In the genomic region with DNA sequence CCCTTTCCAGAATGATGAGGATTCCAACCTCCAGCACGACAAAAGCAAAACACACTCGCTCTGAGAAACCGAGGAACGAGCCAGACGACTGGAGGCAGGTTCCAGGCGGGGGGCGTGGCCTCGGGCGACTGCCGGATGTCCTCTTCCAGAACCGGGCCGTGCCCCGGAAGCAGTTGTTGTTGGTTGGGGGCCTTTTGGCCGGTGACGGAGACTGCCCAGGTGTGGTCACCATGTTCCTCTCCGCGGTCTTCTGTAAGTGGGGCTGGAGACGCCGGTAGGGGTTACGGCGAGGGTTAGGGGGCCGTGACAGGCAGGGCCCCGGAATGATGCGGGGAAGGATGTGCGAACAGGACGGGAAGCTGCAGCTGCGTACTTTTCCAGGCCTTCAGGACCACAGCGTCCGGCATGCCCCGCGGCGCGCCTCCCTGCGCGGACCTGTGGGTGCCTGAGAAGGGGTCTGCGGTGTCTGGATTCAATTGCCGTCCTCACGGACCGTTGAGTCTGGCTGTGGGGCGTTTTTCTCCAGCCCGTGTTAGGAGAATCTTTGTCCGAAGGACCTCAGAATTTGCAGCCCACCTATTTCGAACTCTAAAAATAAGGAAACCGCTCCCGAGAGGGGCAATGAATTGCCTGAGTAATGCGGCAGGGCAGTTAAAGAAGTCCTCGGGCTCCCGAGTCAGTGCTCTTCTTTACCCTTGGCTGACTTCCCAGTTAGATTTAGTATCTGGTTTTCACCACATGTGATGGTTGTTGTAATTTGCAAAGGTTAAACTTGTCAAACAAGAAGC, we compare ENCODE assay signal across 1 cellular context.
TF ChIP-seq lines count a peak whose summit lies in the region.

A gene (plus strand): TSS at position 172 of the 788 bp plus-strand sequence. CDS start 59 bp downstream, at position 231.

TF ChIP-seq in HepG2, 621 proteins besides CTCF, POLR2A, EP300 and RAD21 (continued from another document and continues in another):
- TF ChIP-seq, protein P1, sequence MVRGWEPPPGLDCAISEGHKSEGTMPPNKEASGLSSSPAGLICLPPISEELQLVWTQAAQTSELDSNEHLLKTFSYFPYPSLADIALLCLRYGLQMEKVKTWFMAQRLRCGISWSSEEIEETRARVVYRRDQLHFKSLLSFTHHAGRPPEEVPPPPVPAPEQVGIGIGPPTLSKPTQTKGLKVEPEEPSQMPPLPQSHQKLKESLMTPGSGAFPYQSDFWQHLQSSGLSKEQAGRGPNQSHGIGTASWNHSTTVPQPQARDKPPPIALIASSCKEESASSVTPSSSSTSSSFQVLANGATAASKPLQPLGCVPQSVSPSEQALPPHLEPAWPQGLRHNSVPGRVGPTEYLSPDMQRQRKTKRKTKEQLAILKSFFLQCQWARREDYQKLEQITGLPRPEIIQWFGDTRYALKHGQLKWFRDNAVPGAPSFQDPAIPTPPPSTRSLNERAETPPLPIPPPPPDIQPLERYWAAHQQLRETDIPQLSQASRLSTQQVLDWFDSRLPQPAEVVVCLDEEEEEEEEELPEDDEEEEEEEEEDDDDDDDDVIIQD (CRISPR knock-in tag; IDR thresholded peaks at IDR 0.05; ENCODE audit: low read depth), result peak; percentile 72; the same call in 1 of the 2 replicates
- TF ChIP-seq, protein P2, sequence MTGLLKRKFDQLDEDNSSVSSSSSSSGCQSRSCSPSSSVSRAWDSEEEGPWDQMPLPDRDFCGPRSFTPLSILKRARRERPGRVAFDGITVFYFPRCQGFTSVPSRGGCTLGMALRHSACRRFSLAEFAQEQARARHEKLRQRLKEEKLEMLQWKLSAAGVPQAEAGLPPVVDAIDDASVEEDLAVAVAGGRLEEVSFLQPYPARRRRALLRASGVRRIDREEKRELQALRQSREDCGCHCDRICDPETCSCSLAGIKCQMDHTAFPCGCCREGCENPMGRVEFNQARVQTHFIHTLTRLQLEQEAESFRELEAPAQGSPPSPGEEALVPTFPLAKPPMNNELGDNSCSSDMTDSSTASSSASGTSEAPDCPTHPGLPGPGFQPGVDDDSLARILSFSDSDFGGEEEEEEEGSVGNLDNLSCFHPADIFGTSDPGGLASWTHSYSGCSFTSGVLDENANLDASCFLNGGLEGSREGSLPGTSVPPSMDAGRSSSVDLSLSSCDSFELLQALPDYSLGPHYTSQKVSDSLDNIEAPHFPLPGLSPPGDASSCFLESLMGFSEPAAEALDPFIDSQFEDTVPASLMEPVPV (CRISPR knock-in tag; IDR thresholded peaks at IDR 0.05), result peak; percentile 92
- TF ChIP-seq POLR2AphosphoS2 (IDR thresholded peaks at IDR 0.05; ENCODE audit: low read depth, low read length) (no peak), SIX4 (CRISPR knock-in tag; IDR thresholded peaks at IDR 0.05) (no peak; the same call in none of the 2 replicates), ZEB1 (IDR thresholded peaks at IDR 0.05; ENCODE audit: insufficient replicate concordance, low read depth) (peak; percentile 88), ZNF225 (CRISPR knock-in tag; IDR thresholded peaks at IDR 0.05) (peak; percentile 98), ZNF460 (CRISPR knock-in tag; IDR thresholded peaks at IDR 0.05; ENCODE audit: borderline replicate concordance) (no peak; the same call in 1 of the 2 replicates), RCOR2 (CRISPR knock-in tag; IDR thresholded peaks at IDR 0.05) (peak; percentile 23; the same call in 1 of the 2 replicates), ZSCAN29 (CRISPR knock-in tag; conservative IDR thresholded peaks at IDR 0.05) (peak; percentile 85; the same call in 1 of the 2 replicates), STAT5B (CRISPR knock-in tag; IDR thresholded peaks at IDR 0.05) (peak; percentile 54; the same call in 1 of the 2 replicates), CHCHD3 (CRISPR knock-in tag; IDR thresholded peaks at IDR 0.05) (no peak; the same call in 1 of the 2 replicates), SKI (IDR thresholded peaks at IDR 0.05; ENCODE audit: partially characterized antibody) (peak; percentile 70), PHF5A (CRISPR knock-in tag; IDR thresholded peaks at IDR 0.05; ENCODE audit: low read depth, unreplicated experiment) (peak; percentile 89), ZNF33A (CRISPR knock-in tag; IDR thresholded peaks at IDR 0.05; ENCODE audit: borderline replicate concordance) (no peak; the same call in 1 of the 2 replicates), ZNF484 (CRISPR knock-in tag; IDR thresholded peaks at IDR 0.05; ENCODE audit: borderline replicate concordance, low read depth) (no peak), ZSCAN25 (CRISPR knock-in tag; IDR thresholded peaks at IDR 0.05) (no peak), PHF8 (CRISPR knock-in tag; IDR thresholded peaks at IDR 0.05) (peak; percentile 99), ZNF766 (CRISPR knock-in tag; IDR thresholded peaks at IDR 0.05; ENCODE audit: borderline replicate concordance) (no peak; the same call in 1 of the 2 replicates), SAP130 (CRISPR knock-in tag; IDR thresholded peaks at IDR 0.05; ENCODE audit: low read depth) (peak; percentile 96), ZNF790 (CRISPR knock-in tag; IDR thresholded peaks at IDR 0.05; ENCODE audit: borderline replicate concordance) (peak; percentile 80; the same call in 1 of the 2 replicates), ZNF577 (CRISPR knock-in tag; IDR thresholded peaks at IDR 0.05; ENCODE audit: borderline replicate concordance, low read depth) (no peak), HOXA7 (CRISPR knock-in tag; IDR thresholded peaks at IDR 0.05) (no peak), ZNF350 (CRISPR knock-in tag; IDR thresholded peaks at IDR 0.05; ENCODE audit: borderline replicate concordance, low read depth) (peak; percentile 95), RBM39 (IDR thresholded peaks at IDR 0.05; ENCODE audit: low read depth, low read length, poor library complexity, severe bottlenecking) (peak; percentile 81), TEAD3 (CRISPR knock-in tag; optimal IDR thresholded peaks at IDR 0.05; ENCODE audit: borderline replicate concordance) (peak; percentile 57), ZNF761 (CRISPR knock-in tag; conservative IDR thresholded peaks at IDR 0.05) (peak; percentile 96), KMT2A (CRISPR knock-in tag; IDR thresholded peaks at IDR 0.05) (peak; percentile 99), ZNF17 (CRISPR knock-in tag; IDR thresholded peaks at IDR 0.05) (no peak), PPARG (CRISPR knock-in tag; conservative IDR thresholded peaks at IDR 0.05) (peak; percentile 83), FOXO1 (CRISPR knock-in tag; IDR thresholded peaks at IDR 0.05) (peak; percentile 75; the same call in 1 of the 2 replicates), MTF1 (CRISPR knock-in tag; IDR thresholded peaks at IDR 0.05) (no peak), ZNF777 (CRISPR knock-in tag; IDR thresholded peaks at IDR 0.05) (0 out of 2 replicates have a peak, but pooled peaks have one; percentile 39), MAFF (IDR thresholded peaks at IDR 0.05; ENCODE audit: low read depth, low read length) (no peak)
- TF ChIP-seq, protein P3, sequence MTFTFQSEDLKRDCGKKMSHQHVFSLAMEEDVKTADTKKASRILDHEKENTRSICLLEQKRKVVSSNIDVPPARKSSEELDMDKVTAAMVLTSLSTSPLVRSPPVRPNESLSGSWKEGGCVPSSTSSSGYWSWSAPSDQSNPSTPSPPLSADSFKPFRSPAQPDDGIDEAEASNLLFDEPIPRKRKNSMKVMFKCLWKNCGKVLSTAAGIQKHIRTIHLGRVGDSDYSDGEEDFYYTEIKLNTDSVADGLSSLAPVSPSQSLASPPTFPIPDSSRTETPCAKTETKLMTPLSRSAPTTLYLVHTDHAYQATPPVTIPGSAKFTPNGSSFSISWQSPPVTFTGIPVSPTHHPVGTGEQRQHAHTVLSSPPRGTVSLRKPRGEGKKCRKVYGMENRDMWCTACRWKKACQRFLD (CRISPR knock-in tag; IDR thresholded peaks at IDR 0.05; ENCODE audit: borderline replicate concordance), result no peak
- TF ChIP-seq, protein P4, sequence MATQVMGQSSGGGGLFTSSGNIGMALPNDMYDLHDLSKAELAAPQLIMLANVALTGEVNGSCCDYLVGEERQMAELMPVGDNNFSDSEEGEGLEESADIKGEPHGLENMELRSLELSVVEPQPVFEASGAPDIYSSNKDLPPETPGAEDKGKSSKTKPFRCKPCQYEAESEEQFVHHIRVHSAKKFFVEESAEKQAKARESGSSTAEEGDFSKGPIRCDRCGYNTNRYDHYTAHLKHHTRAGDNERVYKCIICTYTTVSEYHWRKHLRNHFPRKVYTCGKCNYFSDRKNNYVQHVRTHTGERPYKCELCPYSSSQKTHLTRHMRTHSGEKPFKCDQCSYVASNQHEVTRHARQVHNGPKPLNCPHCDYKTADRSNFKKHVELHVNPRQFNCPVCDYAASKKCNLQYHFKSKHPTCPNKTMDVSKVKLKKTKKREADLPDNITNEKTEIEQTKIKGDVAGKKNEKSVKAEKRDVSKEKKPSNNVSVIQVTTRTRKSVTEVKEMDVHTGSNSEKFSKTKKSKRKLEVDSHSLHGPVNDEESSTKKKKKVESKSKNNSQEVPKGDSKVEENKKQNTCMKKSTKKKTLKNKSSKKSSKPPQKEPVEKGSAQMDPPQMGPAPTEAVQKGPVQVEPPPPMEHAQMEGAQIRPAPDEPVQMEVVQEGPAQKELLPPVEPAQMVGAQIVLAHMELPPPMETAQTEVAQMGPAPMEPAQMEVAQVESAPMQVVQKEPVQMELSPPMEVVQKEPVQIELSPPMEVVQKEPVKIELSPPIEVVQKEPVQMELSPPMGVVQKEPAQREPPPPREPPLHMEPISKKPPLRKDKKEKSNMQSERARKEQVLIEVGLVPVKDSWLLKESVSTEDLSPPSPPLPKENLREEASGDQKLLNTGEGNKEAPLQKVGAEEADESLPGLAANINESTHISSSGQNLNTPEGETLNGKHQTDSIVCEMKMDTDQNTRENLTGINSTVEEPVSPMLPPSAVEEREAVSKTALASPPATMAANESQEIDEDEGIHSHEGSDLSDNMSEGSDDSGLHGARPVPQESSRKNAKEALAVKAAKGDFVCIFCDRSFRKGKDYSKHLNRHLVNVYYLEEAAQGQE (IDR thresholded peaks at IDR 0.05; ENCODE audit: borderline replicate concordance in 1 of 2, low read depth in 1 of 2, low read length in 2 of 2), result peak in 1 of 2 experiments; percentile 47; a peak in 1 of 4 replicates
- TF ChIP-seq, protein P5, sequence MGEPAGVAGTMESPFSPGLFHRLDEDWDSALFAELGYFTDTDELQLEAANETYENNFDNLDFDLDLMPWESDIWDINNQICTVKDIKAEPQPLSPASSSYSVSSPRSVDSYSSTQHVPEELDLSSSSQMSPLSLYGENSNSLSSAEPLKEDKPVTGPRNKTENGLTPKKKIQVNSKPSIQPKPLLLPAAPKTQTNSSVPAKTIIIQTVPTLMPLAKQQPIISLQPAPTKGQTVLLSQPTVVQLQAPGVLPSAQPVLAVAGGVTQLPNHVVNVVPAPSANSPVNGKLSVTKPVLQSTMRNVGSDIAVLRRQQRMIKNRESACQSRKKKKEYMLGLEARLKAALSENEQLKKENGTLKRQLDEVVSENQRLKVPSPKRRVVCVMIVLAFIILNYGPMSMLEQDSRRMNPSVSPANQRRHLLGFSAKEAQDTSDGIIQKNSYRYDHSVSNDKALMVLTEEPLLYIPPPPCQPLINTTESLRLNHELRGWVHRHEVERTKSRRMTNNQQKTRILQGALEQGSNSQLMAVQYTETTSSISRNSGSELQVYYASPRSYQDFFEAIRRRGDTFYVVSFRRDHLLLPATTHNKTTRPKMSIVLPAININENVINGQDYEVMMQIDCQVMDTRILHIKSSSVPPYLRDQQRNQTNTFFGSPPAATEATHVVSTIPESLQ (CRISPR knock-in tag; conservative IDR thresholded peaks at IDR 0.05), result 0 out of 2 replicates have a peak, but pooled peaks have one; percentile 53
- TF ChIP-seq, protein P6, sequence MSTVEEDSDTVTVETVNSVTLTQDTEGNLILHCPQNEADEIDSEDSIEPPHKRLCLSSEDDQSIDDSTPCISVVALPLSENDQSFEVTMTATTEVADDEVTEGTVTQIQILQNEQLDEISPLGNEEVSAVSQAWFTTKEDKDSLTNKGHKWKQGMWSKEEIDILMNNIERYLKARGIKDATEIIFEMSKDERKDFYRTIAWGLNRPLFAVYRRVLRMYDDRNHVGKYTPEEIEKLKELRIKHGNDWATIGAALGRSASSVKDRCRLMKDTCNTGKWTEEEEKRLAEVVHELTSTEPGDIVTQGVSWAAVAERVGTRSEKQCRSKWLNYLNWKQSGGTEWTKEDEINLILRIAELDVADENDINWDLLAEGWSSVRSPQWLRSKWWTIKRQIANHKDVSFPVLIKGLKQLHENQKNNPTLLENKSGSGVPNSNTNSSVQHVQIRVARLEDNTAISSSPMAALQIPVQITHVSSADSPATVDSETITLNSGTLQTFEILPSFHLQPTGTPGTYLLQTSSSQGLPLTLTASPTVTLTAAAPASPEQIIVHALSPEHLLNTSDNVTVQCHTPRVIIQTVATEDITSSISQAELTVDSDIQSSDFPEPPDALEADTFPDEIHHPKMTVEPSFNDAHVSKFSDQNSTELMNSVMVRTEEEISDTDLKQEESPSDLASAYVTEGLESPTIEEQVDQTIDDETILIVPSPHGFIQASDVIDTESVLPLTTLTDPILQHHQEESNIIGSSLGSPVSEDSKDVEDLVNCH (CRISPR knock-in tag; IDR thresholded peaks at IDR 0.05), result no peak
- TF ChIP-seq, protein P7, sequence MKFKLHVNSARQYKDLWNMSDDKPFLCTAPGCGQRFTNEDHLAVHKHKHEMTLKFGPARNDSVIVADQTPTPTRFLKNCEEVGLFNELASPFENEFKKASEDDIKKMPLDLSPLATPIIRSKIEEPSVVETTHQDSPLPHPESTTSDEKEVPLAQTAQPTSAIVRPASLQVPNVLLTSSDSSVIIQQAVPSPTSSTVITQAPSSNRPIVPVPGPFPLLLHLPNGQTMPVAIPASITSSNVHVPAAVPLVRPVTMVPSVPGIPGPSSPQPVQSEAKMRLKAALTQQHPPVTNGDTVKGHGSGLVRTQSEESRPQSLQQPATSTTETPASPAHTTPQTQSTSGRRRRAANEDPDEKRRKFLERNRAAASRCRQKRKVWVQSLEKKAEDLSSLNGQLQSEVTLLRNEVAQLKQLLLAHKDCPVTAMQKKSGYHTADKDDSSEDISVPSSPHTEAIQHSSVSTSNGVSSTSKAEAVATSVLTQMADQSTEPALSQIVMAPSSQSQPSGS (CRISPR knock-in tag; IDR thresholded peaks at IDR 0.05), result peak; percentile 96
- TF ChIP-seq, protein P8, sequence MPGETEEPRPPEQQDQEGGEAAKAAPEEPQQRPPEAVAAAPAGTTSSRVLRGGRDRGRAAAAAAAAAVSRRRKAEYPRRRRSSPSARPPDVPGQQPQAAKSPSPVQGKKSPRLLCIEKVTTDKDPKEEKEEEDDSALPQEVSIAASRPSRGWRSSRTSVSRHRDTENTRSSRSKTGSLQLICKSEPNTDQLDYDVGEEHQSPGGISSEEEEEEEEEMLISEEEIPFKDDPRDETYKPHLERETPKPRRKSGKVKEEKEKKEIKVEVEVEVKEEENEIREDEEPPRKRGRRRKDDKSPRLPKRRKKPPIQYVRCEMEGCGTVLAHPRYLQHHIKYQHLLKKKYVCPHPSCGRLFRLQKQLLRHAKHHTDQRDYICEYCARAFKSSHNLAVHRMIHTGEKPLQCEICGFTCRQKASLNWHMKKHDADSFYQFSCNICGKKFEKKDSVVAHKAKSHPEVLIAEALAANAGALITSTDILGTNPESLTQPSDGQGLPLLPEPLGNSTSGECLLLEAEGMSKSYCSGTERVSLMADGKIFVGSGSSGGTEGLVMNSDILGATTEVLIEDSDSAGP (CRISPR knock-in tag; IDR thresholded peaks at IDR 0.05; ENCODE audit: borderline replicate concordance), result peak; percentile 96
- TF ChIP-seq, protein P9, sequence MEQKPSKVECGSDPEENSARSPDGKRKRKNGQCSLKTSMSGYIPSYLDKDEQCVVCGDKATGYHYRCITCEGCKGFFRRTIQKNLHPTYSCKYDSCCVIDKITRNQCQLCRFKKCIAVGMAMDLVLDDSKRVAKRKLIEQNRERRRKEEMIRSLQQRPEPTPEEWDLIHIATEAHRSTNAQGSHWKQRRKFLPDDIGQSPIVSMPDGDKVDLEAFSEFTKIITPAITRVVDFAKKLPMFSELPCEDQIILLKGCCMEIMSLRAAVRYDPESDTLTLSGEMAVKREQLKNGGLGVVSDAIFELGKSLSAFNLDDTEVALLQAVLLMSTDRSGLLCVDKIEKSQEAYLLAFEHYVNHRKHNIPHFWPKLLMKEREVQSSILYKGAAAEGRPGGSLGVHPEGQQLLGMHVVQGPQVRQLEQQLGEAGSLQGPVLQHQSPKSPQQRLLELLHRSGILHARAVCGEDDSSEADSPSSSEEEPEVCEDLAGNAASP (CRISPR knock-in tag; IDR thresholded peaks at IDR 0.05; ENCODE audit: borderline replicate concordance), result peak; percentile 63; the same call in 1 of the 2 replicates
